In genomic region chr21:33451634-33452071, GRCh38 we compare ENCODE assay signal across 15 cellular contexts. TPM values are rescaled to one million over a fixed set of nuclear protein-coding genes. Genes with fewer than 3 reads are reported as not detected.
DNase-seq lines count a peak whose midpoint lies in the region; ATAC-seq and TF ChIP-seq lines count a peak whose summit lies in the region.
"Had no signal": no experiment of that assay in that cellular context is flagged by ENCODE, and none has a peak within 500 bp of the region (broad histone marks: within the 10 kb centered on the region; RNA-seq: fewer than 3 reads in every experiment).

No MANE protein-coding gene starts in this region.

- H3K36me3 ChIP-seq in CD4-positive, CD25-positive, alpha-beta regulatory T cell (ENCODE audit: control insufficient read depth, insufficient read depth, low read length): peaks cover 24% of the 10 kb centered on the region
- no peaks in the 10 kb centered on the region for H3K36me3 ChIP-seq in H7 (replicated peaks; ENCODE audit: control insufficient read depth, insufficient read depth, low read length)

- H3K27ac ChIP-seq in CD4-positive, CD25-positive, alpha-beta regulatory T cell (ENCODE audit: insufficient read depth, low read length, poor library complexity, severe bottlenecking): no peak overlapping the region
- H3K27ac ChIP-seq: gastroesophageal sphincter had no signal

- H3K27me3 Mint-ChIP-seq in CD4-positive, CD25-positive, alpha-beta regulatory T cell: no peaks in the 10 kb centered on the region
- H3K27me3 Mint-ChIP-seq in central memory CD8-positive, alpha-beta T cell: no peaks in the 10 kb centered on the region
- H3K27me3 Mint-ChIP-seq: activated B cell treated with CpG ODN at 0.5 μM for 24 hours; dendritic cell treated with granulocyte-macrophage colony-stimulating factor and Interleukin-4, amounts not matched to agents 40 ng/mL and 50 ng/mL, for 4 days; stimulated activated naive B cell treated with anti-CD40 and anti-IgM and Interleukin-4, amounts not matched to agents 10 μg/mL and 1 μg/mL and 100 μg/mL, for 72 hours had no signal

- H3K4me1 ChIP-seq in CD4-positive, CD25-positive, alpha-beta regulatory T cell (ENCODE audit: control insufficient read depth, insufficient read depth, low read length, poor library complexity, severe bottlenecking): no peaks in the 10 kb centered on the region
- H3K4me1 ChIP-seq: gastroesophageal sphincter had no signal

- no peak for TF ChIP-seq CTCF in LNCaP clone FGC (IDR thresholded peaks at IDR 0.05; ENCODE audit: control insufficient read depth, extremely low read depth, insufficient read depth)

- H3K4me3 ChIP-seq in CD4-positive, CD25-positive, alpha-beta regulatory T cell (ENCODE audit: low read depth, low read length): no peak overlapping the region
- H3K4me3 ChIP-seq in LNCaP clone FGC (ENCODE audit: low read depth, low read length): no peak overlapping the region
- H3K4me3 ChIP-seq in H7 (ENCODE audit: insufficient read depth, low read depth, low read length): no peak overlapping the region
- H3K4me3 ChIP-seq: gastroesophageal sphincter had no signal

- no peak for ATAC-seq in CD4-positive, CD25-positive, alpha-beta regulatory T cell (ENCODE audit: low read depth in 2 of 2)
- ATAC-seq in central memory CD8-positive, alpha-beta T cell (replicated peaks; ENCODE audit: extremely low read depth, poor library complexity, severe bottlenecking): no peak
- ATAC-seq in left lobe of liver: peak; percentile 29
- no peak for ATAC-seq in GM19397 (IDR thresholded peaks at IDR 0.05; ENCODE audit: unreplicated experiment)
- ATAC-seq in HG03378 (IDR thresholded peaks at IDR 0.05; ENCODE audit: unreplicated experiment): no peak
- ATAC-seq: gastroesophageal sphincter; stimulated activated naive B cell treated with anti-CD40 and anti-IgM and Interleukin-4, amounts not matched to agents 10 μg/mL and 1 μg/mL and 100 μg/mL, for 72 hours had no signal

- peaks cover 0 to 5% (median 0%) of the 10 kb centered on the region in 4 donors for H3K4me1 Mint-ChIP-seq in CD4-positive, CD25-positive, alpha-beta regulatory T cell
- H3K4me1 Mint-ChIP-seq in central memory CD8-positive, alpha-beta T cell: no peaks in the 10 kb centered on the region
- H3K4me1 Mint-ChIP-seq: activated B cell treated with CpG ODN at 0.5 μM for 24 hours; stimulated activated naive B cell treated with anti-CD40 and anti-IgM and Interleukin-4, amounts not matched to agents 10 μg/mL and 1 μg/mL and 100 μg/mL, for 72 hours had no signal

- H3K9me3 ChIP-seq in CD4-positive, CD25-positive, alpha-beta regulatory T cell (ENCODE audit: control insufficient read depth in 2 of 2, low read length in 2 of 2): no peaks in the 10 kb centered on the region
- H3K9me3 ChIP-seq: gastroesophageal sphincter had no signal

- H3K36me3 Mint-ChIP-seq in CD4-positive, CD25-positive, alpha-beta regulatory T cell: peaks cover 38% of the 10 kb centered on the region
- H3K36me3 Mint-ChIP-seq in central memory CD8-positive, alpha-beta T cell (ENCODE audit: insufficient read depth): peaks cover 12% of the 10 kb centered on the region

- DNase-seq in CD4-positive, CD25-positive, alpha-beta regulatory T cell: no peak
- peak; percentile 83 for DNase-seq in LNCaP clone FGC (ENCODE audit: low read depth)
- DNase-seq in central memory CD8-positive, alpha-beta T cell (ENCODE audit: low spot score in 2 of 2): no peak
- no peak for DNase-seq in left lobe of liver (ENCODE audit: low spot score)
- no peak for DNase-seq in H7
- no peak for DNase-seq in DMS 273 (lab: John Stamatoyannopoulos, UW; ENCODE audit: unreplicated experiment)
- DNase-seq: activated B cell treated with CpG ODN at 0.5 μM for 24 hours; islet precursor cell; Karpas-422; stimulated activated CD4-positive, alpha-beta T cell treated with anti-CD3 and anti-CD28 coated beads, Interleukin-4, amount 100 ng/mL, for 4 hours; stimulated activated naive B cell treated with anti-CD40 and anti-IgM and Interleukin-4, amounts not matched to agents 10 μg/mL and 1 μg/mL and 100 μg/mL, for 72 hours had no signal

- no peaks in the 10 kb centered on the region for H3K27me3 ChIP-seq in CD4-positive, CD25-positive, alpha-beta regulatory T cell (ENCODE audit: control insufficient read depth, insufficient read depth, low read length)
- H3K27me3 ChIP-seq in H7 (ENCODE audit: control insufficient read depth, insufficient read depth, low read length): no peaks in the 10 kb centered on the region
- H3K27me3 ChIP-seq: gastroesophageal sphincter had no signal

- H3K27ac Mint-ChIP-seq in CD4-positive, CD25-positive, alpha-beta regulatory T cell: peak overlapping the region in 2 of 3 donors; percentile 47 to 80
- H3K27ac Mint-ChIP-seq in central memory CD8-positive, alpha-beta T cell (ENCODE audit: low read depth): peak overlapping the region; percentile 4
- H3K27ac Mint-ChIP-seq: activated B cell treated with CpG ODN at 0.5 μM for 24 hours; dendritic cell treated with granulocyte-macrophage colony-stimulating factor and Interleukin-4, amounts not matched to agents 40 ng/mL and 50 ng/mL, for 4 days; stimulated activated naive B cell treated with anti-CD40 and anti-IgM and Interleukin-4, amounts not matched to agents 10 μg/mL and 1 μg/mL and 100 μg/mL, for 72 hours had no signal

- H3K9me3 Mint-ChIP-seq in CD4-positive, CD25-positive, alpha-beta regulatory T cell: peaks cover 0 to 1% (median 0%) of the 10 kb centered on the region in 7 donors
- no peaks in the 10 kb centered on the region for H3K9me3 Mint-ChIP-seq in central memory CD8-positive, alpha-beta T cell
- H3K9me3 Mint-ChIP-seq: activated B cell treated with CpG ODN at 0.5 μM for 24 hours; dendritic cell treated with granulocyte-macrophage colony-stimulating factor and Interleukin-4, amounts not matched to agents 40 ng/mL and 50 ng/mL, for 4 days; stimulated activated naive B cell treated with anti-CD40 and anti-IgM and Interleukin-4, amounts not matched to agents 10 μg/mL and 1 μg/mL and 100 μg/mL, for 72 hours had no signal

- no peak overlapping the region for H3K4me3 Mint-ChIP-seq in CD4-positive, CD25-positive, alpha-beta regulatory T cell
- H3K4me3 Mint-ChIP-seq in central memory CD8-positive, alpha-beta T cell: no peak overlapping the region
- H3K4me3 Mint-ChIP-seq: activated B cell treated with CpG ODN at 0.5 μM for 24 hours; dendritic cell treated with granulocyte-macrophage colony-stimulating factor and Interleukin-4, amounts not matched to agents 40 ng/mL and 50 ng/mL, for 4 days; stimulated activated naive B cell treated with anti-CD40 and anti-IgM and Interleukin-4, amounts not matched to agents 10 μg/mL and 1 μg/mL and 100 μg/mL, for 72 hours had no signal

RNA-seq across cellular contexts. Expression of gene TMEM50B, which starts 28.1 kb away (rescaled TPM):
- total RNA-seq in CD4-positive, CD25-positive, alpha-beta regulatory T cell: 84.2 TPM
- polyA plus RNA-seq in CD4-positive, CD25-positive, alpha-beta regulatory T cell: 10 to 100 TPM; 60.1 to 63.2 (median 61.6) TPM
- 22.3 TPM for total RNA-seq in left lobe of liver
- total RNA-seq in H7 (2014; rRNA removed; shearing (Covaris generic)): 8.5 and 13.0 TPM in 2 replicates

RNA-seq across cellular contexts. Expression of gene DNAJC28, which starts 39.9 kb away (rescaled TPM):
- total RNA-seq in CD4-positive, CD25-positive, alpha-beta regulatory T cell: 0.17 TPM
- polyA plus RNA-seq in CD4-positive, CD25-positive, alpha-beta regulatory T cell: under 1 TPM; 0.33 to 0.78 (median 0.73) TPM
- total RNA-seq in left lobe of liver: 2.3 TPM
- 1.0 and 1.4 TPM in 2 replicates for total RNA-seq in H7 (2014; rRNA removed; shearing (Covaris generic))

RNA-seq across cellular contexts. Expression of gene IFNGR2, which starts 48.4 kb away (rescaled TPM):
- 10.2 TPM for total RNA-seq in CD4-positive, CD25-positive, alpha-beta regulatory T cell
- polyA plus RNA-seq in CD4-positive, CD25-positive, alpha-beta regulatory T cell: 10 to 100 TPM; 21.7 to 37.2 (median 24.5) TPM
- total RNA-seq in left lobe of liver: 14.9 TPM
- total RNA-seq in H7 (2014; rRNA removed; shearing (Covaris generic)): 37.8 and 46.1 TPM in 2 replicates
